Comparison of ENCODE assay signal across 8 cellular contexts in genomic region chr3:51817375-51817774, GRCh38. TPM values are rescaled to one million over a fixed set of nuclear protein-coding genes. Genes with fewer than 3 reads are reported as not detected.
"Had no signal": no experiment of that assay in that cellular context is flagged by ENCODE, and none has a peak within 500 bp of the region (broad histone marks: within the 10 kb centered on the region; RNA-seq: fewer than 3 reads in every experiment).

No MANE protein-coding gene starts in this region.

- FAIRE-seq: H1, H54, HTR-8/SVneo had no signal

- DNase-seq: H9, HCEC 1CT had no signal

- ATAC-seq: GM23338 had no signal

- H3K4me1 Mint-ChIP-seq: IgD-negative memory B cell had no signal

- H3K4me3 Mint-ChIP-seq: GM23338, H9, IgD-negative memory B cell had no signal

- H2AFZ ChIP-seq: GM23338 had no signal

- H3K4me3 ChIP-seq: GM23338 had no signal

- H3K27ac Mint-ChIP-seq: GM23338, H9, IgD-negative memory B cell had no signal

- H3K4me2 ChIP-seq: GM23338 had no signal

RNA-seq across cellular contexts. Expression of gene IQCF6, which starts 38.3 kb away (rescaled TPM):
- total RNA-seq: GM23338, H1, H9, HT-29 had no signal
- polyA plus RNA-seq: GM23338, H1, IgD-negative memory B cell had no signal

RNA-seq across cellular contexts. Expression of gene IQCF2, which starts 44.0 kb away (rescaled TPM):
- total RNA-seq: GM23338, H1, H9, HT-29 had no signal
- polyA plus RNA-seq: GM23338, H1, IgD-negative memory B cell had no signal

RNA-seq across cellular contexts. Expression of gene IQCF5, which starts 58.0 kb away (rescaled TPM):
- total RNA-seq: GM23338, H1, H9, HT-29 had no signal
- polyA plus RNA-seq: GM23338, H1, IgD-negative memory B cell had no signal
